ENCODE assay signal across 1 cellular context in the genomic region with DNA sequence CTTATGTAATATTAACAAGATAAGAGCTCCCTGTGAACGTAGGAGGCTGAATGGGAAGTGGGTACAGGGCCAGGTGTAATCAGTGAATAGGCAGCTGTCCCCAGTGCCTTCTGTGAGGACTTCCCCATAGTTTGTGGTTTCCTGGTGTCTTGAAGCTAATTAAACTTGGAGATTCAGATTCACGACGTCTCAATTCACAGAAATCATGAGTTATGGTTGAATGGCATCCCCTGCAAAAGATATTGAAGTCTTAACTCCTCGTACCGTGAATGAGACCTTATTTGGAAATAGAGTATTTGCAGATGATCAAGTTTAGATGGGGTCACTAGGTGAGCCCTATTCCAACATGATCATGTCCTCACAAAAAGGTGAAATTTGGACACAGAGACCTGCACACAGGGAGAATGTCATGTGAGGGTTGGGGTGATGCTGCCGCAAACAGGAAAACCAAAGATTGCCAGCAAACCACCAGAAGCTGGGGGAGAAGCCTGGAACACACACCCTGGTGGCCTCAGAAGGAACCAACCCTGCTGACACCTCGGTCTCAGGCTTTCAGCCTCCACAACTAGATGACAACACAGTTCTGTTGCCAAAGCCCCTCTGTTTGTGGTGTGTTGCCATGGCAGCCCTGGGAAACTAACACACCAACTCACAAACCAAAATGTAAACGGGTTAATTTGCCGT.
TF ChIP-seq lines count a peak whose summit lies in the region.

No MANE protein-coding gene starts in this region.

TF ChIP-seq in GM23338, 12 proteins besides CTCF, POLR2A, EP300 and RAD21 (continued from another document):
- TF ChIP-seq, protein P1, sequence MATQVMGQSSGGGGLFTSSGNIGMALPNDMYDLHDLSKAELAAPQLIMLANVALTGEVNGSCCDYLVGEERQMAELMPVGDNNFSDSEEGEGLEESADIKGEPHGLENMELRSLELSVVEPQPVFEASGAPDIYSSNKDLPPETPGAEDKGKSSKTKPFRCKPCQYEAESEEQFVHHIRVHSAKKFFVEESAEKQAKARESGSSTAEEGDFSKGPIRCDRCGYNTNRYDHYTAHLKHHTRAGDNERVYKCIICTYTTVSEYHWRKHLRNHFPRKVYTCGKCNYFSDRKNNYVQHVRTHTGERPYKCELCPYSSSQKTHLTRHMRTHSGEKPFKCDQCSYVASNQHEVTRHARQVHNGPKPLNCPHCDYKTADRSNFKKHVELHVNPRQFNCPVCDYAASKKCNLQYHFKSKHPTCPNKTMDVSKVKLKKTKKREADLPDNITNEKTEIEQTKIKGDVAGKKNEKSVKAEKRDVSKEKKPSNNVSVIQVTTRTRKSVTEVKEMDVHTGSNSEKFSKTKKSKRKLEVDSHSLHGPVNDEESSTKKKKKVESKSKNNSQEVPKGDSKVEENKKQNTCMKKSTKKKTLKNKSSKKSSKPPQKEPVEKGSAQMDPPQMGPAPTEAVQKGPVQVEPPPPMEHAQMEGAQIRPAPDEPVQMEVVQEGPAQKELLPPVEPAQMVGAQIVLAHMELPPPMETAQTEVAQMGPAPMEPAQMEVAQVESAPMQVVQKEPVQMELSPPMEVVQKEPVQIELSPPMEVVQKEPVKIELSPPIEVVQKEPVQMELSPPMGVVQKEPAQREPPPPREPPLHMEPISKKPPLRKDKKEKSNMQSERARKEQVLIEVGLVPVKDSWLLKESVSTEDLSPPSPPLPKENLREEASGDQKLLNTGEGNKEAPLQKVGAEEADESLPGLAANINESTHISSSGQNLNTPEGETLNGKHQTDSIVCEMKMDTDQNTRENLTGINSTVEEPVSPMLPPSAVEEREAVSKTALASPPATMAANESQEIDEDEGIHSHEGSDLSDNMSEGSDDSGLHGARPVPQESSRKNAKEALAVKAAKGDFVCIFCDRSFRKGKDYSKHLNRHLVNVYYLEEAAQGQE (IDR thresholded peaks at IDR 0.05; ENCODE audit: unreplicated experiment): no peak
- TF ChIP-seq EZH2 (IDR thresholded peaks at IDR 0.05; ENCODE audit: low read depth, unreplicated experiment): no peak
- TF ChIP-seq, protein P2, sequence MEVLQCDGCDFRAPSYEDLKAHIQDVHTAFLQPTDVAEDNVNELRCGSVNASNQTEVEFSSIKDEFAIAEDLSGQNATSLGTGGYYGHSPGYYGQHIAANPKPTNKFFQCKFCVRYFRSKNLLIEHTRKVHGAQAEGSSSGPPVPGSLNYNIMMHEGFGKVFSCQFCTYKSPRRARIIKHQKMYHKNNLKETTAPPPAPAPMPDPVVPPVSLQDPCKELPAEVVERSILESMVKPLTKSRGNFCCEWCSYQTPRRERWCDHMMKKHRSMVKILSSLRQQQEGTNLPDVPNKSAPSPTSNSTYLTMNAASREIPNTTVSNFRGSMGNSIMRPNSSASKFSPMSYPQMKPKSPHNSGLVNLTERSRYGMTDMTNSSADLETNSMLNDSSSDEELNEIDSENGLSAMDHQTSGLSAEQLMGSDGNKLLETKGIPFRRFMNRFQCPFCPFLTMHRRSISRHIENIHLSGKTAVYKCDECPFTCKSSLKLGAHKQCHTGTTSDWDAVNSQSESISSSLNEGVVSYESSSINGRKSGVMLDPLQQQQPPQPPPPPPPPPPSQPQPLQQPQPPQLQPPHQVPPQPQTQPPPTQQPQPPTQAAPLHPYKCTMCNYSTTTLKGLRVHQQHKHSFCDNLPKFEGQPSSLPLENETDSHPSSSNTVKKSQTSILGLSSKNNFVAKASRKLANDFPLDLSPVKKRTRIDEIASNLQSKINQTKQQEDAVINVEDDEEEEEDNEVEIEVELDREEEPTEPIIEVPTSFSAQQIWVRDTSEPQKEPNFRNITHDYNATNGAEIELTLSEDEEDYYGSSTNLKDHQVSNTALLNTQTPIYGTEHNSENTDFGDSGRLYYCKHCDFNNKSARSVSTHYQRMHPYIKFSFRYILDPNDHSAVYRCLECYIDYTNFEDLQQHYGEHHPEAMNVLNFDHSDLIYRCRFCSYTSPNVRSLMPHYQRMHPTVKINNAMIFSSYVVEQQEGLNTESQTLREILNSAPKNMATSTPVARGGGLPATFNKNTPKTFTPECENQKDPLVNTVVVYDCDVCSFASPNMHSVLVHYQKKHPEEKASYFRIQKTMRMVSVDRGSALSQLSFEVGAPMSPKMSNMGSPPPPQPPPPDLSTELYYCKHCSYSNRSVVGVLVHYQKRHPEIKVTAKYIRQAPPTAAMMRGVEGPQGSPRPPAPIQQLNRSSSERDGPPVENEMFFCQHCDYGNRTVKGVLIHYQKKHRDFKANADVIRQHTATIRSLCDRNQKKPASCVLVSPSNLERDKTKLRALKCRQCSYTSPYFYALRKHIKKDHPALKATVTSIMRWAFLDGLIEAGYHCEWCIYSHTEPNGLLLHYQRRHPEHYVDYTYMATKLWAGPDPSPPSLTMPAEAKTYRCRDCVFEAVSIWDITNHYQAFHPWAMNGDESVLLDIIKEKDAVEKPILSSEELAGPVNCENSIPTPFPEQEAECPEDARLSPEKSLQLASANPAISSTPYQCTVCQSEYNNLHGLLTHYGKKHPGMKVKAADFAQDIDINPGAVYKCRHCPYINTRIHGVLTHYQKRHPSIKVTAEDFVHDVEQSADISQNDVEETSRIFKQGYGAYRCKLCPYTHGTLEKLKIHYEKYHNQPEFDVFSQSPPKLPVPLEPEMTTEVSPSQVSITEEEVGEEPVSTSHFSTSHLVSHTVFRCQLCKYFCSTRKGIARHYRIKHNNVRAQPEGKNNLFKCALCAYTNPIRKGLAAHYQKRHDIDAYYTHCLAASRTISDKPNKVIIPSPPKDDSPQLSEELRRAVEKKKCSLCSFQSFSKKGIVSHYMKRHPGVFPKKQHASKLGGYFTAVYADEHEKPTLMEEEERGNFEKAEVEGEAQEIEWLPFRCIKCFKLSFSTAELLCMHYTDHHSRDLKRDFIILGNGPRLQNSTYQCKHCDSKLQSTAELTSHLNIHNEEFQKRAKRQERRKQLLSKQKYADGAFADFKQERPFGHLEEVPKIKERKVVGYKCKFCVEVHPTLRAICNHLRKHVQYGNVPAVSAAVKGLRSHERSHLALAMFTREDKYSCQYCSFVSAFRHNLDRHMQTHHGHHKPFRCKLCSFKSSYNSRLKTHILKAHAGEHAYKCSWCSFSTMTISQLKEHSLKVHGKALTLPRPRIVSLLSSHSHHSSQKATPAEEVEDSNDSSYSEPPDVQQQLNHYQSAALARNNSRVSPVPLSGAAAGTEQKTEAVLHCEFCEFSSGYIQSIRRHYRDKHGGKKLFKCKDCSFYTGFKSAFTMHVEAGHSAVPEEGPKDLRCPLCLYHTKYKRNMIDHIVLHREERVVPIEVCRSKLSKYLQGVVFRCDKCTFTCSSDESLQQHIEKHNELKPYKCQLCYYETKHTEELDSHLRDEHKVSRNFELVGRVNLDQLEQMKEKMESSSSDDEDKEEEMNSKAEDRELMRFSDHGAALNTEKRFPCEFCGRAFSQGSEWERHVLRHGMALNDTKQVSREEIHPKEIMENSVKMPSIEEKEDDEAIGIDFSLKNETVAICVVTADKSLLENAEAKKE (CRISPR knock-in tag; IDR thresholded peaks at IDR 0.05): no peak
